1 cellular context compared by ENCODE assay signal in the genomic region with DNA sequence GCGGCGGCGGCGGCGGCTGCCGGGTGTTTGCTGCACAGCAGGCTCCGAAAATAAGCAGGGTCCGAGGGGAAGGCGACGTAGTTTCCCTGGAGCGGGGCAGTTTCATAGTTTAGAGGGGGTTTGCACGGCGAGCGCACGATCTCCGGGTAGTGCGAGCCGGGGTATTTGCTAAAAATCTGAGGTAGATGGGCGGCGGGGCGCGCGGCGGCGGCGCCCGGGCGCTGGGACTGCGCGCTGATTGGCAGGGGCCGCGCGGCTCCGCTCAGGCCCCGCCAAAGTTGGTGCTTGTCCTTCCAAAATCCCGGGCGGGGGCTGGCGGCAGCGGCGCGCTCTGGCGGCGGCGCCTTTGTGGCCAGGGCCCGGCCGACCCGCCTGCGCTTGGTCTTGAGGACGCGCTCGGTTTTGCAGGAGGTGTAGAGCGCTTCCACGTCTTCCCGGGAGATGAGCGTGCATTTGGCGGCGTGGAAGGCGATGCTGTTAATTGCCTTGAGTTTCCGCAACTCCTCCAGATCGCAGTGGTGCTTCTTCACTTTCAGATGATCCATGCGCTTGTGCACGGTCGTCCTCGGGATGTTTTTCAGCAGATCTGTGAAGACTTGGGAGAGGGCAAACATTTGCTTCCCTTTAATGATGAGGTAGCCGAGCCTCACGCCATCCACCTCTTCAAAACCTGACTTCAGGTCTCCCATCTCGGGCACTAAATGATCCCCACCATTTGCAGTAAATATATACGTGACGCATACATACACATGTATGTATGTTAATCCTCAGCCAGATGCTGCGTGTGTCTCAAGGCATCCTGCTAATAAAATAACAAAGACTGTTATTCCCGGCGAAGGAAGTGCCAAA.
TF ChIP-seq lines count a peak whose summit lies in the region.

No MANE protein-coding gene starts in this region.

TF ChIP-seq in HepG2, 621 proteins besides CTCF, POLR2A, EP300 and RAD21 (continues in another document):
- TF ChIP-seq, protein P1, sequence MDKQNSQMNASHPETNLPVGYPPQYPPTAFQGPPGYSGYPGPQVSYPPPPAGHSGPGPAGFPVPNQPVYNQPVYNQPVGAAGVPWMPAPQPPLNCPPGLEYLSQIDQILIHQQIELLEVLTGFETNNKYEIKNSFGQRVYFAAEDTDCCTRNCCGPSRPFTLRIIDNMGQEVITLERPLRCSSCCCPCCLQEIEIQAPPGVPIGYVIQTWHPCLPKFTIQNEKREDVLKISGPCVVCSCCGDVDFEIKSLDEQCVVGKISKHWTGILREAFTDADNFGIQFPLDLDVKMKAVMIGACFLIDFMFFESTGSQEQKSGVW (CRISPR knock-in tag; IDR thresholded peaks at IDR 0.05; ENCODE audit: borderline replicate concordance): no peak
- TF ChIP-seq TMF1 (CRISPR knock-in tag; IDR thresholded peaks at IDR 0.05; ENCODE audit: low read depth) (no peak), CAMTA2 (CRISPR knock-in tag; IDR thresholded peaks at IDR 0.05; ENCODE audit: borderline replicate concordance) (peak; percentile 40; the same call in 1 of the 2 replicates), ZNF816 (CRISPR knock-in tag; IDR thresholded peaks at IDR 0.05; ENCODE audit: borderline replicate concordance) (no peak), JUND (CRISPR knock-in tag; IDR thresholded peaks at IDR 0.05) (no peak), ISL2 (CRISPR knock-in tag; IDR thresholded peaks at IDR 0.05) (no peak), PHF8 (CRISPR knock-in tag; IDR thresholded peaks at IDR 0.05) (peak; percentile 18; the same call in 1 of the 2 replicates), PHB2 (IDR thresholded peaks at IDR 0.05; ENCODE audit: partially characterized antibody) (no peak), ZNF264 (CRISPR knock-in tag; IDR thresholded peaks at IDR 0.05) (no peak), ZBTB38 (CRISPR knock-in tag; IDR thresholded peaks at IDR 0.05) (peak; percentile 44), ETV5 (CRISPR knock-in tag; IDR thresholded peaks at IDR 0.05; ENCODE audit: borderline replicate concordance) (0 out of 2 replicates have a peak, but pooled peaks have one; percentile 27), ZNF124 (CRISPR knock-in tag; IDR thresholded peaks at IDR 0.05) (no peak), ZNF615 (CRISPR knock-in tag; IDR thresholded peaks at IDR 0.05; ENCODE audit: borderline replicate concordance) (no peak), ZFP41 (CRISPR knock-in tag; IDR thresholded peaks at IDR 0.05; ENCODE audit: borderline replicate concordance) (no peak), SMAD1 (CRISPR knock-in tag; IDR thresholded peaks at IDR 0.05; ENCODE audit: borderline replicate concordance, low read depth) (no peak; the same call in 1 of the 2 replicates), FOXP1 (IDR thresholded peaks at IDR 0.05) (no peak), FOXP1 (CRISPR knock-in tag; IDR thresholded peaks at IDR 0.05) (no peak), HMGA1 (CRISPR knock-in tag; conservative IDR thresholded peaks at IDR 0.05) (no peak), ZBTB3 (CRISPR knock-in tag; IDR thresholded peaks at IDR 0.05; ENCODE audit: borderline replicate concordance, low read depth) (no peak), ZNF616 (CRISPR knock-in tag; IDR thresholded peaks at IDR 0.05; ENCODE audit: low read depth) (no peak), ETS1 (CRISPR knock-in tag; IDR thresholded peaks at IDR 0.05) (no peak), POLR2AphosphoS5 (IDR thresholded peaks at IDR 0.05; ENCODE audit: low read depth, low read length) (no peak), BRCA1 (CRISPR knock-in tag; IDR thresholded peaks at IDR 0.05) (no peak), ZNF10 (CRISPR knock-in tag; IDR thresholded peaks at IDR 0.05; ENCODE audit: borderline replicate concordance, low read depth) (no peak), PATZ1 (CRISPR knock-in tag; IDR thresholded peaks at IDR 0.05) (peak; percentile 58), ZEB1 (IDR thresholded peaks at IDR 0.05; ENCODE audit: insufficient replicate concordance, low read depth) (no peak), SRSF1 (optimal IDR thresholded peaks at IDR 0.05; ENCODE audit: low read depth, low read length) (no peak), MBNL3 (CRISPR knock-in tag; conservative IDR thresholded peaks at IDR 0.05) (no peak), TSC22D2 (CRISPR knock-in tag; IDR thresholded peaks at IDR 0.05; ENCODE audit: borderline replicate concordance) (no peak)
- TF ChIP-seq, protein P2, sequence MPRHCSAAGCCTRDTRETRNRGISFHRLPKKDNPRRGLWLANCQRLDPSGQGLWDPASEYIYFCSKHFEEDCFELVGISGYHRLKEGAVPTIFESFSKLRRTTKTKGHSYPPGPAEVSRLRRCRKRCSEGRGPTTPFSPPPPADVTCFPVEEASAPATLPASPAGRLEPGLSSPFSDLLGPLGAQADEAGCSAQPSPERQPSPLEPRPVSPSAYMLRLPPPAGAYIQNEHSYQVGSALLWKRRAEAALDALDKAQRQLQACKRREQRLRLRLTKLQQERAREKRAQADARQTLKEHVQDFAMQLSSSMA (CRISPR knock-in tag; IDR thresholded peaks at IDR 0.05): no peak
- TF ChIP-seq, protein P3, sequence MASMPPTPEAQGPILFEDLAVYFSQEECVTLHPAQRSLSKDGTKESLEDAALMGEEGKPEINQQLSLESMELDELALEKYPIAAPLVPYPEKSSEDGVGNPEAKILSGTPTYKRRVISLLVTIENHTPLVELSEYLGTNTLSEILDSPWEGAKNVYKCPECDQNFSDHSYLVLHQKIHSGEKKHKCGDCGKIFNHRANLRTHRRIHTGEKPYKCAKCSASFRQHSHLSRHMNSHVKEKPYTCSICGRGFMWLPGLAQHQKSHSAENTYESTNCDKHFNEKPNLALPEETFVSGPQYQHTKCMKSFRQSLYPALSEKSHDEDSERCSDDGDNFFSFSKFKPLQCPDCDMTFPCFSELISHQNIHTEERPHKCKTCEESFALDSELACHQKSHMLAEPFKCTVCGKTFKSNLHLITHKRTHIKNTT (CRISPR knock-in tag; IDR thresholded peaks at IDR 0.05): no peak
- TF ChIP-seq, protein P4, sequence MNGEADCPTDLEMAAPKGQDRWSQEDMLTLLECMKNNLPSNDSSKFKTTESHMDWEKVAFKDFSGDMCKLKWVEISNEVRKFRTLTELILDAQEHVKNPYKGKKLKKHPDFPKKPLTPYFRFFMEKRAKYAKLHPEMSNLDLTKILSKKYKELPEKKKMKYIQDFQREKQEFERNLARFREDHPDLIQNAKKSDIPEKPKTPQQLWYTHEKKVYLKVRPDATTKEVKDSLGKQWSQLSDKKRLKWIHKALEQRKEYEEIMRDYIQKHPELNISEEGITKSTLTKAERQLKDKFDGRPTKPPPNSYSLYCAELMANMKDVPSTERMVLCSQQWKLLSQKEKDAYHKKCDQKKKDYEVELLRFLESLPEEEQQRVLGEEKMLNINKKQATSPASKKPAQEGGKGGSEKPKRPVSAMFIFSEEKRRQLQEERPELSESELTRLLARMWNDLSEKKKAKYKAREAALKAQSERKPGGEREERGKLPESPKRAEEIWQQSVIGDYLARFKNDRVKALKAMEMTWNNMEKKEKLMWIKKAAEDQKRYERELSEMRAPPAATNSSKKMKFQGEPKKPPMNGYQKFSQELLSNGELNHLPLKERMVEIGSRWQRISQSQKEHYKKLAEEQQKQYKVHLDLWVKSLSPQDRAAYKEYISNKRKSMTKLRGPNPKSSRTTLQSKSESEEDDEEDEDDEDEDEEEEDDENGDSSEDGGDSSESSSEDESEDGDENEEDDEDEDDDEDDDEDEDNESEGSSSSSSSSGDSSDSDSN (CRISPR knock-in tag; IDR thresholded peaks at IDR 0.05): peak; percentile 56
- TF ChIP-seq, protein P5, sequence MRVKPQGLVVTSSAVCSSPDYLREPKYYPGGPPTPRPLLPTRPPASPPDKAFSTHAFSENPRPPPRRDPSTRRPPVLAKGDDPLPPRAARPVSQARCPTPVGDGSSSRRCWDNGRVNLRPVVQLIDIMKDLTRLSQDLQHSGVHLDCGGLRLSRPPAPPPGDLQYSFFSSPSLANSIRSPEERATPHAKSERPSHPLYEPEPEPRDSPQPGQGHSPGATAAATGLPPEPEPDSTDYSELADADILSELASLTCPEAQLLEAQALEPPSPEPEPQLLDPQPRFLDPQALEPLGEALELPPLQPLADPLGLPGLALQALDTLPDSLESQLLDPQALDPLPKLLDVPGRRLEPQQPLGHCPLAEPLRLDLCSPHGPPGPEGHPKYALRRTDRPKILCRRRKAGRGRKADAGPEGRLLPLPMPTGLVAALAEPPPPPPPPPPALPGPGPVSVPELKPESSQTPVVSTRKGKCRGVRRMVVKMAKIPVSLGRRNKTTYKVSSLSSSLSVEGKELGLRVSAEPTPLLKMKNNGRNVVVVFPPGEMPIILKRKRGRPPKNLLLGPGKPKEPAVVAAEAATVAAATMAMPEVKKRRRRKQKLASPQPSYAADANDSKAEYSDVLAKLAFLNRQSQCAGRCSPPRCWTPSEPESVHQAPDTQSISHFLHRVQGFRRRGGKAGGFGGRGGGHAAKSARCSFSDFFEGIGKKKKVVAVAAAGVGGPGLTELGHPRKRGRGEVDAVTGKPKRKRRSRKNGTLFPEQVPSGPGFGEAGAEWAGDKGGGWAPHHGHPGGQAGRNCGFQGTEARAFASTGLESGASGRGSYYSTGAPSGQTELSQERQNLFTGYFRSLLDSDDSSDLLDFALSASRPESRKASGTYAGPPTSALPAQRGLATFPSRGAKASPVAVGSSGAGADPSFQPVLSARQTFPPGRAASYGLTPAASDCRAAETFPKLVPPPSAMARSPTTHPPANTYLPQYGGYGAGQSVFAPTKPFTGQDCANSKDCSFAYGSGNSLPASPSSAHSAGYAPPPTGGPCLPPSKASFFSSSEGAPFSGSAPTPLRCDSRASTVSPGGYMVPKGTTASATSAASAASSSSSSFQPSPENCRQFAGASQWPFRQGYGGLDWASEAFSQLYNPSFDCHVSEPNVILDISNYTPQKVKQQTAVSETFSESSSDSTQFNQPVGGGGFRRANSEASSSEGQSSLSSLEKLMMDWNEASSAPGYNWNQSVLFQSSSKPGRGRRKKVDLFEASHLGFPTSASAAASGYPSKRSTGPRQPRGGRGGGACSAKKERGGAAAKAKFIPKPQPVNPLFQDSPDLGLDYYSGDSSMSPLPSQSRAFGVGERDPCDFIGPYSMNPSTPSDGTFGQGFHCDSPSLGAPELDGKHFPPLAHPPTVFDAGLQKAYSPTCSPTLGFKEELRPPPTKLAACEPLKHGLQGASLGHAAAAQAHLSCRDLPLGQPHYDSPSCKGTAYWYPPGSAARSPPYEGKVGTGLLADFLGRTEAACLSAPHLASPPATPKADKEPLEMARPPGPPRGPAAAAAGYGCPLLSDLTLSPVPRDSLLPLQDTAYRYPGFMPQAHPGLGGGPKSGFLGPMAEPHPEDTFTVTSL (CRISPR knock-in tag; IDR thresholded peaks at IDR 0.05; ENCODE audit: borderline replicate concordance): no peak
- TF ChIP-seq, protein P6, sequence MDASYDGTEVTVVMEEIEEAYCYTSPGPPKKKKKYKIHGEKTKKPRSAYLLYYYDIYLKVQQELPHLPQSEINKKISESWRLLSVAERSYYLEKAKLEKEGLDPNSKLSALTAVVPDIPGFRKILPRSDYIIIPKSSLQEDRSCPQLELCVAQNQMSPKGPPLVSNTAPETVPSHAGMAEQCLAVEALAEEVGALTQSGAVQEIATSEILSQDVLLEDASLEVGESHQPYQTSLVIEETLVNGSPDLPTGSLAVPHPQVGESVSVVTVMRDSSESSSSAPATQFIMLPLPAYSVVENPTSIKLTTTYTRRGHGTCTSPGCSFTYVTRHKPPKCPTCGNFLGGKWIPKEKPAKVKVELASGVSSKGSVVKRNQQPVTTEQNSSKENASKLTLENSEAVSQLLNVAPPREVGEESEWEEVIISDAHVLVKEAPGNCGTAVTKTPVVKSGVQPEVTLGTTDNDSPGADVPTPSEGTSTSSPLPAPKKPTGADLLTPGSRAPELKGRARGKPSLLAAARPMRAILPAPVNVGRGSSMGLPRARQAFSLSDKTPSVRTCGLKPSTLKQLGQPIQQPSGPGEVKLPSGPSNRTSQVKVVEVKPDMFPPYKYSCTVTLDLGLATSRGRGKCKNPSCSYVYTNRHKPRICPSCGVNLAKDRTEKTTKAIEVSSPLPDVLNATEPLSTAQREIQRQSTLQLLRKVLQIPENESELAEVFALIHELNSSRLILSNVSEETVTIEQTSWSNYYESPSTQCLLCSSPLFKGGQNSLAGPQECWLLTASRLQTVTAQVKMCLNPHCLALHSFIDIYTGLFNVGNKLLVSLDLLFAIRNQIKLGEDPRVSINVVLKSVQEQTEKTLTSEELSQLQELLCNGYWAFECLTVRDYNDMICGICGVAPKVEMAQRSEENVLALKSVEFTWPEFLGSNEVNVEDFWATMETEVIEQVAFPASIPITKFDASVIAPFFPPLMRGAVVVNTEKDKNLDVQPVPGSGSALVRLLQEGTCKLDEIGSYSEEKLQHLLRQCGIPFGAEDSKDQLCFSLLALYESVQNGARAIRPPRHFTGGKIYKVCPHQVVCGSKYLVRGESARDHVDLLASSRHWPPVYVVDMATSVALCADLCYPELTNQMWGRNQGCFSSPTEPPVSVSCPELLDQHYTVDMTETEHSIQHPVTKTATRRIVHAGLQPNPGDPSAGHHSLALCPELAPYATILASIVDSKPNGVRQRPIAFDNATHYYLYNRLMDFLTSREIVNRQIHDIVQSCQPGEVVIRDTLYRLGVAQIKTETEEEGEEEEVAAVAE (CRISPR knock-in tag; IDR thresholded peaks at IDR 0.05; ENCODE audit: borderline replicate concordance): no peak
